Comparison of ENCODE assay signal across 11 cellular contexts in genomic region chr6:14655990-14656640, GRCh38.
A peak's percentile ranks its signal among the peaks of the same experiment; 100 is the strongest.
DNase-seq lines count a peak whose midpoint lies in the region; ATAC-seq and TF ChIP-seq lines count a peak whose summit lies in the region.
"Had no signal": no experiment of that assay in that cellular context is flagged by ENCODE, and none has a peak within 500 bp of the region (broad histone marks: within the 10 kb centered on the region; RNA-seq: fewer than 3 reads in every experiment).

No MANE protein-coding gene starts in this region.

- H3K4me3 Mint-ChIP-seq in CD8-positive, alpha-beta memory T cell: peak overlapping the region in 4 of 7 donors; percentile 4 to 63 (median 20)
- H3K4me3 Mint-ChIP-seq in T-helper 17 cell: peak overlapping the region; percentile 58

- peaks cover 0 to 7% of the 10 kb centered on the region in 2 donors for H3K27me3 Mint-ChIP-seq in CD8-positive, alpha-beta memory T cell
- no peaks in the 10 kb centered on the region for H3K27me3 Mint-ChIP-seq in T-helper 17 cell

- CTCF ChIA-PET in CD8-positive, alpha-beta memory T cell (lab: Charles Lee): no interaction called here

- 52% methylated on average over 5 of the region's 5 CpGs for WGBS in prostate gland

- H3K4me3 ChIP-seq in CD8-positive, alpha-beta memory T cell (ENCODE audit: low read length): no peak overlapping the region
- H3K4me3 ChIP-seq in muscle layer of duodenum (ENCODE audit: low read depth in 1 of 2, low read length in 2 of 2): peak overlapping the region in 1 of 2 donors; percentile 5
- no peak overlapping the region for H3K4me3 ChIP-seq in prostate gland

- no peak for DNase-seq in CD8-positive, alpha-beta memory T cell
- no peak for DNase-seq in T-helper 17 cell
- no peak for DNase-seq in NCI-H1930 (lab: John Stamatoyannopoulos, UW)
- no peak for DNase-seq in prostate gland (ENCODE audit: low spot score)
- DNase-seq in ecto neural progenitor cell (ENCODE audit: low spot score): no peak
- DNase-seq: cerebellar nuclear complex, DMS 273 treated with DMSO at 0.1 percent for 48 hours, kidney had no signal

- TF ChIP-seq CTCF in prostate gland (IDR thresholded peaks at IDR 0.05): no peak

- H3K9me3 Mint-ChIP-seq in CD8-positive, alpha-beta memory T cell: no peaks in the 10 kb centered on the region

- no peak for TF ChIP-seq POLR2A in prostate gland (IDR thresholded peaks at IDR 0.05)

- ATAC-seq in GM21529 (IDR thresholded peaks at IDR 0.05; ENCODE audit: unreplicated experiment) (peak; percentile 54), T-helper 17 cell (peak; percentile 50)

- H3K9me3 ChIP-seq in CD8-positive, alpha-beta memory T cell (ENCODE audit: low read length): no peaks in the 10 kb centered on the region
- H3K9me3 ChIP-seq in T-helper 17 cell (ENCODE audit: control insufficient read depth, low read length, poor library complexity, severe bottlenecking) (no peaks in the 10 kb centered on the region), muscle layer of duodenum (ENCODE audit: control insufficient read depth in 1 of 2, low read length in 2 of 2) (no peaks in the 10 kb centered on the region), prostate gland (no peaks in the 10 kb centered on the region)

- H3K27ac ChIP-seq in CD8-positive, alpha-beta memory T cell (ENCODE audit: low read depth, low read length): no peak overlapping the region
- H3K27ac ChIP-seq in muscle layer of duodenum (ENCODE audit: low read length): peak overlapping the region; percentile 18
- no peak overlapping the region for H3K27ac ChIP-seq in prostate gland
- H3K27ac ChIP-seq: KMS-11 had no signal

- H3K36me3 ChIP-seq in CD8-positive, alpha-beta memory T cell (ENCODE audit: insufficient read depth, low read length): no peaks in the 10 kb centered on the region
- H3K36me3 ChIP-seq in muscle layer of duodenum (ENCODE audit: control insufficient read depth in 1 of 2, insufficient read depth in 2 of 2, low read length in 2 of 2) (no peaks in the 10 kb centered on the region), prostate gland (no peaks in the 10 kb centered on the region)

- no peaks in the 10 kb centered on the region for H3K27me3 ChIP-seq in CD8-positive, alpha-beta memory T cell (ENCODE audit: insufficient read depth, low read length, poor library complexity, severe bottlenecking)
- no peaks in the 10 kb centered on the region for H3K27me3 ChIP-seq in muscle layer of duodenum (ENCODE audit: low read depth, low read length)
- no peaks in the 10 kb centered on the region for H3K27me3 ChIP-seq in prostate gland (replicated peaks; ENCODE audit: insufficient read depth)

- no peaks in the 10 kb centered on the region for H3K36me3 Mint-ChIP-seq in CD8-positive, alpha-beta memory T cell
- H3K36me3 Mint-ChIP-seq in T-helper 17 cell (ENCODE audit: low read depth): no peaks in the 10 kb centered on the region

- intact Hi-C loops in prostate gland (cut with DNase I): no loop called here

- POLR2A ChIA-PET in CD8-positive, alpha-beta memory T cell (lab: Charles Lee): no interaction called here

- peak overlapping the region in 5 of 8 donors; percentile 12 to 75 (median 66) for H3K27ac Mint-ChIP-seq in CD8-positive, alpha-beta memory T cell
- H3K27ac Mint-ChIP-seq in T-helper 17 cell: peak overlapping the region; percentile 92

- H3K4me1 Mint-ChIP-seq in CD8-positive, alpha-beta memory T cell: peaks cover 14 to 32% (median 17%) of the 10 kb centered on the region in 3 donors
- H3K4me1 Mint-ChIP-seq in T-helper 17 cell: peaks cover 35% of the 10 kb centered on the region

- peaks cover 28% of the 10 kb centered on the region for H3K4me1 ChIP-seq in CD8-positive, alpha-beta memory T cell (ENCODE audit: insufficient read depth, low read length)
- H3K4me1 ChIP-seq in muscle layer of duodenum (ENCODE audit: control insufficient read depth in 1 of 2, insufficient read depth in 2 of 2, low read length in 2 of 2) (peaks cover 0 to 7% of the 10 kb centered on the region in 2 donors), prostate gland (replicated peaks) (no peaks in the 10 kb centered on the region)
